ENCODE assay signal across 8 cellular contexts in genomic region chr16:5025171-5025632, GRCh38. TPM values are rescaled to one million over a fixed set of nuclear protein-coding genes. Genes with fewer than 3 reads are reported as not detected.
DNase-seq lines count a peak whose midpoint lies in the region; ATAC-seq and TF ChIP-seq lines count a peak whose summit lies in the region.

No MANE protein-coding gene starts in this region.

- no peaks in the 10 kb centered on the region for H3K79me2 ChIP-seq in osteoblast (ENCODE audit: insufficient read depth, low read length)

- H3K27ac ChIP-seq in osteoblast (ENCODE audit: low read depth, low read length) = no peak overlapping the region
- H3K27ac ChIP-seq in effector memory CD4-positive, alpha-beta T cell (ENCODE audit: insufficient read depth, low read length, poor library complexity, severe bottlenecking) = no peak overlapping the region

- TF ChIP-seq CTCF in GM10248 (IDR thresholded peaks at IDR 0.05; ENCODE audit: control extremely low read depth, extremely low read depth, low read depth, missing control alignments) (peak; percentile 26), chondrocyte (IDR thresholded peaks at IDR 0.05) (peak; percentile 58), osteoblast (IDR thresholded peaks at IDR 0.05; ENCODE audit: extremely low read depth, low read depth, low read length) (peak; percentile 10)

- H3K36me3 ChIP-seq in osteoblast (ENCODE audit: insufficient read depth, low read length) = no peaks in the 10 kb centered on the region
- H3K36me3 ChIP-seq in effector memory CD4-positive, alpha-beta T cell (ENCODE audit: control insufficient read depth, insufficient read depth, low read length) = peaks cover 10% of the 10 kb centered on the region

- no peak for ATAC-seq in GM21367 (IDR thresholded peaks at IDR 0.05; ENCODE audit: unreplicated experiment)

- no peak overlapping the region for H2AFZ ChIP-seq in osteoblast (ENCODE audit: low read length)

- H3K4me1 Mint-ChIP-seq in chondrocyte (ENCODE audit: low read depth) = no peaks in the 10 kb centered on the region

- POLR2A ChIA-PET in GM10248 (lab: Yijun Ruan, JAX) = no interaction called here

- H3K4me3 ChIP-seq in osteoblast (ENCODE audit: insufficient read depth, low read length) = no peak overlapping the region
- no peak overlapping the region for H3K4me3 ChIP-seq in effector memory CD4-positive, alpha-beta T cell (ENCODE audit: insufficient read depth, low read depth, low read length, poor library complexity, severe bottlenecking)

- no peak for DNase-seq in GM10248 (ENCODE audit: extremely low spot score)
- peak; percentile 16 for DNase-seq in NCI-H2107 treated with DMSO at 0.1 percent for 48 hours (lab: John Stamatoyannopoulos, UW; ENCODE audit: unreplicated experiment)
- no peak for DNase-seq in chondrocyte (ENCODE audit: low spot score)
- peak; percentile 51 for DNase-seq in osteoblast (ENCODE audit: insufficient read length, low spot score, missing footprints)
- no peak for DNase-seq in OCI-M1 (lab: John Stamatoyannopoulos, UW)
- no peak for DNase-seq in effector memory CD4-positive, alpha-beta T cell
- DNase-seq in kidney tubule cell (ENCODE audit: low spot score) = no peak

- H3K27ac Mint-ChIP-seq in chondrocyte (ENCODE audit: unreplicated experiment) = no peak overlapping the region

- H3K4me3 Mint-ChIP-seq in chondrocyte (ENCODE audit: unreplicated experiment) = no peak overlapping the region

- CTCF ChIA-PET in GM10248 (lab: Yijun Ruan, JAX) = no interaction called here

- no peaks in the 10 kb centered on the region for H3K9me3 ChIP-seq in osteoblast (ENCODE audit: low read depth, low read length)
- H3K9me3 ChIP-seq in effector memory CD4-positive, alpha-beta T cell (ENCODE audit: control insufficient read depth, low read length) = no peaks in the 10 kb centered on the region

- H3K9me3 Mint-ChIP-seq in chondrocyte (ENCODE audit: low read depth) = no peaks in the 10 kb centered on the region

- no peaks in the 10 kb centered on the region for H3K27me3 ChIP-seq in osteoblast (ENCODE audit: insufficient read depth, low read length)
- H3K27me3 ChIP-seq in effector memory CD4-positive, alpha-beta T cell (replicated peaks; ENCODE audit: control insufficient read depth, insufficient read depth, low read length, poor library complexity, severe bottlenecking) = no peaks in the 10 kb centered on the region

- no peaks in the 10 kb centered on the region for H4K20me1 ChIP-seq in osteoblast (ENCODE audit: insufficient read depth, low read length)

- H3K4me1 ChIP-seq in osteoblast (ENCODE audit: insufficient read depth, low read length) = no peaks in the 10 kb centered on the region
- H3K4me1 ChIP-seq in effector memory CD4-positive, alpha-beta T cell (ENCODE audit: control insufficient read depth, insufficient read depth, low read length, poor library complexity, severe bottlenecking) = no peaks in the 10 kb centered on the region

- peaks cover 3% of the 10 kb centered on the region for H3K36me3 Mint-ChIP-seq in chondrocyte (ENCODE audit: low read depth)

- no peak overlapping the region for H3K4me2 ChIP-seq in osteoblast (ENCODE audit: insufficient read depth, low read length)

- H3K27me3 Mint-ChIP-seq in chondrocyte (ENCODE audit: low read depth) = peaks cover 6% of the 10 kb centered on the region

RNA-seq across cellular contexts. Expression of gene NAGPA, which starts 8.5 kb away (rescaled TPM):
- total RNA-seq in chondrocyte (10.1 to 11.8 TPM (median 11.3 TPM) in 3 replicates), osteoblast (29.8 and 40.2 TPM in 2 replicates)

RNA-seq across cellular contexts. Expression of gene C16orf89, which starts 40.6 kb away (rescaled TPM):
- not detected in 3 replicates for total RNA-seq in chondrocyte
- total RNA-seq in osteoblast = 0.59 TPM in 1 of 2 replicates, not detected in the other

RNA-seq across cellular contexts. Expression of gene ALG1, which starts 46.4 kb away (rescaled TPM):
- total RNA-seq in chondrocyte (31.6 to 35.7 TPM (median 32.2 TPM) in 3 replicates), osteoblast (43.3 and 43.4 TPM in 2 replicates)

Comparison
In these comparisons a context has a peak if more than half of its experiments do, and no peak if none do; other contexts are left out.
1. DNase-seq: peak in NCI-H2107 treated with DMSO at 0.1 percent for 48 hours (single experiment) and osteoblast (single experiment); none in GM10248 (single experiment), chondrocyte (single experiment), OCI-M1 (single experiment), effector memory CD4-positive, alpha-beta T cell (0 of 3) and kidney tubule cell (single experiment).
2. Peak in every context shown above with its lines, with median percentiles within 50 percentile points of each other: CTCF ChIP-seq.